In genomic region chr6:71410164-71410566, GRCh38 we compare ENCODE assay signal across 17 cellular contexts.
DNase-seq lines count a peak whose midpoint lies in the region; ATAC-seq and TF ChIP-seq lines count a peak whose summit lies in the region.
"Had no signal": no experiment of that assay in that cellular context is flagged by ENCODE, and none has a peak within 500 bp of the region (broad histone marks: within the 10 kb centered on the region; RNA-seq: fewer than 3 reads in every experiment).

No MANE protein-coding gene starts in this region.

- H3K4me1 ChIP-seq in mesendoderm (ENCODE audit: control insufficient read depth, low read depth, low read length) (peaks cover 4% of the 10 kb centered on the region), uterus (no peaks in the 10 kb centered on the region)

- no peak overlapping the region for H4K5ac ChIP-seq in mesendoderm (ENCODE audit: low read length)

- H3K18ac ChIP-seq in mesendoderm (ENCODE audit: low read length), result no peak overlapping the region

- H4K8ac ChIP-seq in mesendoderm (ENCODE audit: low read depth, low read length), result no peak overlapping the region

- no peak overlapping the region for H2BK5ac ChIP-seq in mesendoderm (ENCODE audit: low read length)

- no peak overlapping the region for H3K4me2 ChIP-seq in mesendoderm (ENCODE audit: low read length)

- no peak overlapping the region for H3K4me3 ChIP-seq in mesendoderm (ENCODE audit: low read length)
- no peak overlapping the region for H3K4me3 ChIP-seq in uterus
- H3K4me3 ChIP-seq: SJCRH30 had no signal

- H3K56ac ChIP-seq in mesendoderm (ENCODE audit: low read length), result no peak overlapping the region

- no peak overlapping the region for H2BK120ac ChIP-seq in mesendoderm (ENCODE audit: low read depth, low read length)

- H3K27me3 ChIP-seq in mesendoderm (ENCODE audit: insufficient read depth, low read length, poor library complexity) (no peaks in the 10 kb centered on the region), uterus (no peaks in the 10 kb centered on the region)
- H3K27me3 ChIP-seq: SJCRH30 had no signal

- TF ChIP-seq CTCF in uterus (IDR thresholded peaks at IDR 0.05), result no peak

- no peak overlapping the region for H2BK15ac ChIP-seq in mesendoderm (replicated peaks; ENCODE audit: low read depth)

- no CpG with 5 or more reads among the region's 4 CpGs for WGBS in mesendoderm (ENCODE audit: extremely low coverage, insufficient coverage, low lambda C conversion rate)

- H3K27ac ChIP-seq in mesendoderm (ENCODE audit: low read depth, low read length) (no peak overlapping the region), uterus (no peak overlapping the region)
- H3K27ac ChIP-seq: SJCRH30, WERI-Rb-1 had no signal

- H3K4ac ChIP-seq in mesendoderm (ENCODE audit: low read depth, low read length), result no peak overlapping the region

- no peaks in the 10 kb centered on the region for H3K79me2 ChIP-seq in mesendoderm (ENCODE audit: control insufficient read depth, insufficient read depth, low read length)

- H3K4me3 Mint-ChIP-seq in stimulated activated effector memory CD8-positive, alpha-beta T cell treated with anti-CD3 and anti-CD28 coated beads, Interleukin-12 subunit alpha, Interleukin-12 subunit beta, amount 100 ng/mL, for 72 hours, result no peak overlapping the region
- H3K4me3 Mint-ChIP-seq: activated T-cell treated with anti-CD3 and anti-CD28 coated beads, Interleukin-2, amount 50 U/mL, for 4 hours; endodermal cell had no signal

- intact Hi-C loops in uterus (cut with DNase I; ENCODE audit: low total_unique reads), result no loop called here

- no peaks in the 10 kb centered on the region for H3K36me3 ChIP-seq in mesendoderm (ENCODE audit: control insufficient read depth, insufficient read depth, low read length)
- H3K36me3 ChIP-seq in uterus, result no peaks in the 10 kb centered on the region
- H3K36me3 ChIP-seq: SJCRH30, WERI-Rb-1 had no signal

- DNase-seq in amniotic epithelial cell (ENCODE audit: low read depth) (peak; percentile 66), renal cortical epithelial cell (ENCODE audit: low read depth) (peak; percentile 95), mesendoderm (no peak), SHP77 (lab: John Stamatoyannopoulos, UW) (no peak), uterus (no peak)
- no peak for DNase-seq in stimulated activated effector memory CD8-positive, alpha-beta T cell treated with anti-CD3 and anti-CD28 coated beads, Interleukin-12 subunit alpha, Interleukin-12 subunit beta, amount 100 ng/mL, for 72 hours (ENCODE audit: low spot score in 2 of 2)
- DNase-seq: activated T-cell treated with anti-CD3 and anti-CD28 coated beads, Interleukin-2, amount 50 U/mL, for 4 hours; endodermal cell; NCI-H1105; NCI-H524 treated with DMSO at 0.1 percent for 48 hours; retina; SJCRH30; stimulated activated CD4-positive, alpha-beta T cell treated with anti-CD3 and anti-CD28 coated beads, Interleukin-4, amount 100 ng/mL, for 24 hours; substantia nigra; WERI-Rb-1 had no signal

- no peaks in the 10 kb centered on the region for H3K9me3 Mint-ChIP-seq in stimulated activated effector memory CD8-positive, alpha-beta T cell treated with anti-CD3 and anti-CD28 coated beads, Interleukin-12 subunit alpha, Interleukin-12 subunit beta, amount 100 ng/mL, for 72 hours
- H3K9me3 Mint-ChIP-seq: activated T-cell treated with anti-CD3 and anti-CD28 coated beads, Interleukin-2, amount 50 U/mL, for 4 hours; endodermal cell had no signal

- H3K9ac ChIP-seq in mesendoderm (ENCODE audit: low read length), result no peak overlapping the region

- no peaks in the 10 kb centered on the region for H3K79me1 ChIP-seq in mesendoderm (ENCODE audit: low read length)

- no peak overlapping the region for H2AK5ac ChIP-seq in mesendoderm (ENCODE audit: low read length)

- H3K23ac ChIP-seq in mesendoderm (ENCODE audit: low read length), result no peak overlapping the region

- H3K9me3 ChIP-seq in uterus, result no peaks in the 10 kb centered on the region
- H3K9me3 ChIP-seq: SJCRH30 had no signal

- TF ChIP-seq POLR2A in uterus (IDR thresholded peaks at IDR 0.05), result no peak

- ATAC-seq in GM18868 (IDR thresholded peaks at IDR 0.05; ENCODE audit: unreplicated experiment) (peak; percentile 57), HG03108 (IDR thresholded peaks at IDR 0.05; ENCODE audit: unreplicated experiment) (peak; percentile 43)
- ATAC-seq in stimulated activated effector memory CD8-positive, alpha-beta T cell treated with anti-CD3 and anti-CD28 coated beads, Interleukin-12 subunit alpha, Interleukin-12 subunit beta, amount 100 ng/mL, for 72 hours, result no peak
- ATAC-seq: activated T-cell treated with anti-CD3 and anti-CD28 coated beads, Interleukin-2, amount 50 U/mL, for 4 hours had no signal

- H3K36me3 Mint-ChIP-seq in stimulated activated effector memory CD8-positive, alpha-beta T cell treated with anti-CD3 and anti-CD28 coated beads, Interleukin-12 subunit alpha, Interleukin-12 subunit beta, amount 100 ng/mL, for 72 hours, result no peaks in the 10 kb centered on the region

- no peaks in the 10 kb centered on the region for H3K4me1 Mint-ChIP-seq in stimulated activated effector memory CD8-positive, alpha-beta T cell treated with anti-CD3 and anti-CD28 coated beads, Interleukin-12 subunit alpha, Interleukin-12 subunit beta, amount 100 ng/mL, for 72 hours

- no peak overlapping the region for H3K27ac Mint-ChIP-seq in stimulated activated effector memory CD8-positive, alpha-beta T cell treated with anti-CD3 and anti-CD28 coated beads, Interleukin-12 subunit alpha, Interleukin-12 subunit beta, amount 100 ng/mL, for 72 hours
- H3K27ac Mint-ChIP-seq: endodermal cell had no signal

Comparison
In these comparisons a context has a peak if more than half of its experiments do, and no peak if none do; other contexts are left out.
1. DNase-seq: peak in amniotic epithelial cell (single experiment) and renal cortical epithelial cell (single experiment); none in stimulated activated effector memory CD8-positive, alpha-beta T cell treated with anti-CD3 and anti-CD28 coated beads, Interleukin-12 subunit alpha, Interleukin-12 subunit beta, amount 100 ng/mL, for 72 hours (0 of 2), mesendoderm (single experiment), SHP77 (0 of 2) and uterus (0 of 2).